ENCODE assay signal across 22 cellular contexts in genomic region chr5:101288633-101289032, GRCh38.
"Had no signal": no experiment of that assay in that cellular context is flagged by ENCODE, and none has a peak within 500 bp of the region (broad histone marks: within the 10 kb centered on the region; RNA-seq: fewer than 3 reads in every experiment).

No MANE protein-coding gene starts in this region.

- H3K27ac ChIP-seq: dorsolateral prefrontal cortex, foreskin keratinocyte, gastroesophageal sphincter, heart left ventricle, hepatocyte, ovary, psoas muscle, sigmoid colon, spleen, suprapubic skin, transverse colon, upper lobe of right lung, uterus had no signal

- H2AFZ ChIP-seq: hepatocyte had no signal

- H3K9me3 ChIP-seq: gastroesophageal sphincter, ovary, psoas muscle, sigmoid colon, transverse colon, upper lobe of right lung, uterus had no signal

- H3K36me3 ChIP-seq: gastroesophageal sphincter, heart left ventricle, ovary, sigmoid colon, spleen, suprapubic skin, transverse colon, upper lobe of right lung, uterus had no signal

- H3K4me3 ChIP-seq: dorsolateral prefrontal cortex, gastroesophageal sphincter, heart left ventricle, hepatocyte, lung, ovary, psoas muscle, sigmoid colon, spleen, suprapubic skin, transverse colon, upper lobe of right lung, uterus had no signal

- H3K79me2 ChIP-seq: hepatocyte had no signal

- H3K27me3 ChIP-seq: dorsolateral prefrontal cortex, foreskin keratinocyte, gastroesophageal sphincter, heart left ventricle, hepatocyte, ovary, sigmoid colon, spleen, suprapubic skin, transverse colon, upper lobe of right lung, uterus had no signal

- H3K4me2 ChIP-seq: hepatocyte had no signal

- FAIRE-seq: kidney had no signal

- DNase-seq: dorsolateral prefrontal cortex; effector CD4-positive, alpha-beta T cell; foreskin keratinocyte; heart left ventricle; kidney; natural killer cell; occipital lobe; ovary; posterior cingulate gyrus; psoas muscle; right cardiac atrium; sigmoid colon; spleen; stimulated activated CD4-positive, alpha-beta T cell treated with anti-CD3 and anti-CD28 coated beads, Interleukin-4, amount 100 ng/mL, for 4 hours; stimulated activated naive B cell treated with anti-CD40 and anti-IgM and Interleukin-4, amounts not matched to agents 10 μg/mL and 1 μg/mL and 100 μg/mL, for 72 hours; transverse colon; upper lobe of right lung; uterus had no signal

- H3K4me1 ChIP-seq: foreskin keratinocyte, gastroesophageal sphincter, heart left ventricle, psoas muscle, sigmoid colon, spleen, suprapubic skin, transverse colon, upper lobe of right lung, uterus had no signal
